In the genomic region with DNA sequence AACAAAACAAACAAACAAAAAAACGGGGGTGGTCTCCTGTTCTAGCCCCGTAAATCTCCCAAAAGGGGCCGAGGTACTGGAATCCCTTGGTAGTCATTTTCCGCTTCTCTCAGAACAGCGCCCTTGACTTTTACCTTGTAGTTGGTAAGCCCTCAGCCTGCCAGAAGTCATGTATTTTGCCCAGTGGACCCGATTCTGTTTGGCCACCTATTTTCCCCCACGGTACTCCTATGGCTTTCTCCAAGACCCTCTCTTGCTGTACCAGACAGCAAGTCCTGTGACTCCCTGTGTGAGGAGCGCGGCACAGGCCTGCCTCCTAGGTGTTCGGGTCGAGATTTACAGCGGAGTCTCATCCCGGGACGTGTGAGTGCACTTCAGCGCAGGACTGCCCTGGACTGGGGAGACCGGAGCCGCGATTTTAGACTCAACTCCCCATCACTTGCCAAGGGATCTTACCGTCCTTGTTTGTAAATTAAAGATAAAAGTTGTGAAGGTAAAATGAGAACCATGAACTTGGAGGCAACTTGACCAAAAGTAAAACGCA, we compare ENCODE assay signal across 2 cellular contexts.
TF ChIP-seq lines count a peak whose summit lies in the region.

No MANE protein-coding gene starts in this region.

TF ChIP-seq in endothelial cell of umbilical vein, 7 proteins besides CTCF, POLR2A, EP300 and RAD21:
- TF ChIP-seq FOS (IDR thresholded peaks at IDR 0.05; ENCODE audit: borderline replicate concordance, insufficient read depth, low read length) = no peak

TF ChIP-seq in HEK293T, 16 proteins besides CTCF, POLR2A, EP300 and RAD21:
- no peak for TF ChIP-seq ZNF384 (IDR thresholded peaks at IDR 0.05)
- no peak for TF ChIP-seq BHLHE40 (IDR thresholded peaks at IDR 0.05; ENCODE audit: borderline replicate concordance)
- no peak for TF ChIP-seq NFRKB (IDR thresholded peaks at IDR 0.05)
- no peak for TF ChIP-seq SP1 (IDR thresholded peaks at IDR 0.05)
- TF ChIP-seq L3MBTL2 (conservative IDR thresholded peaks at IDR 0.05) = no peak
- no peak for TF ChIP-seq FOXM1 (IDR thresholded peaks at IDR 0.05; ENCODE audit: borderline replicate concordance)
- TF ChIP-seq SUZ12 (IDR thresholded peaks at IDR 0.05) = no peak
- TF ChIP-seq LEF1 (IDR thresholded peaks at IDR 0.05; ENCODE audit: borderline replicate concordance) = no peak
- no peak for TF ChIP-seq ARNT (IDR thresholded peaks at IDR 0.05)
- no peak for TF ChIP-seq CTBP1 (IDR thresholded peaks at IDR 0.05; ENCODE audit: borderline replicate concordance)
- no peak for TF ChIP-seq HDGF (IDR thresholded peaks at IDR 0.05; ENCODE audit: borderline replicate concordance)
- no peak for TF ChIP-seq ELF4 (IDR thresholded peaks at IDR 0.05)
- TF ChIP-seq FOXA1 (IDR thresholded peaks at IDR 0.05) = no peak
- no peak for TF ChIP-seq FOXK2 (IDR thresholded peaks at IDR 0.05)
- TF ChIP-seq TARDBP (IDR thresholded peaks at IDR 0.05) = no peak
- TF ChIP-seq, protein P1, sequence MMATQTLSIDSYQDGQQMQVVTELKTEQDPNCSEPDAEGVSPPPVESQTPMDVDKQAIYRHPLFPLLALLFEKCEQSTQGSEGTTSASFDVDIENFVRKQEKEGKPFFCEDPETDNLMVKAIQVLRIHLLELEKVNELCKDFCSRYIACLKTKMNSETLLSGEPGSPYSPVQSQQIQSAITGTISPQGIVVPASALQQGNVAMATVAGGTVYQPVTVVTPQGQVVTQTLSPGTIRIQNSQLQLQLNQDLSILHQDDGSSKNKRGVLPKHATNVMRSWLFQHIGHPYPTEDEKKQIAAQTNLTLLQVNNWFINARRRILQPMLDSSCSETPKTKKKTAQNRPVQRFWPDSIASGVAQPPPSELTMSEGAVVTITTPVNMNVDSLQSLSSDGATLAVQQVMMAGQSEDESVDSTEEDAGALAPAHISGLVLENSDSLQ (IDR thresholded peaks at IDR 0.05) = no peak
